20 cellular contexts compared by ENCODE assay signal in genomic region chrX:17564689-17565409, GRCh38.
A peak's percentile ranks its signal among the peaks of the same experiment; 100 is the strongest.
DNase-seq lines count a peak whose midpoint lies in the region; ATAC-seq, FAIRE-seq and TF ChIP-seq lines count a peak whose summit lies in the region.
"Had no signal": no experiment of that assay in that cellular context is flagged by ENCODE, and none has a peak within 500 bp of the region (broad histone marks: within the 10 kb centered on the region; RNA-seq: fewer than 3 reads in every experiment).

No MANE protein-coding gene starts in this region.

- no peak overlapping the region for H3K4me2 ChIP-seq in astrocyte (ENCODE audit: low read length)

- H3K4me3 ChIP-seq in AG10803 (ENCODE audit: low read length) (no peak overlapping the region), HL-60 (replicated peaks; ENCODE audit: insufficient read depth, low read length) (no peak overlapping the region), astrocyte (ENCODE audit: insufficient read depth, low read depth, low read length) (no peak overlapping the region)
- H3K4me3 ChIP-seq: suprapubic skin had no signal

- DNase-seq in AG10803 (ENCODE audit: low read depth) (peak; percentile 76), HL-60 (ENCODE audit: low read depth in 1 of 2, low spot score in 1 of 2) (peak; percentile 32 to 61), astrocyte (ENCODE audit: low read depth) (peak; percentile 49), osteocyte (ENCODE audit: extremely low spot score, unreplicated experiment) (no peak)
- DNase-seq in activated CD8-positive, alpha-beta memory T cell treated with anti-CD3 and anti-CD28 coated beads, Interleukin-2, amount 50 U/mL, for 48 hours = no peak
- DNase-seq: activated naive CD4-positive, alpha-beta T cell; DMS79; GOT3; MM.1S; NCI-H2081; NCI-H524 treated with DMSO at 0.1 percent for 48 hours; T-helper 2 cell had no signal

- H3K27me3 ChIP-seq in HL-60 (ENCODE audit: insufficient read depth, poor library complexity, severe bottlenecking) (no peaks in the 10 kb centered on the region), astrocyte (ENCODE audit: insufficient read depth, low read length) (no peaks in the 10 kb centered on the region)
- H3K27me3 ChIP-seq: suprapubic skin had no signal

- H2AFZ ChIP-seq in astrocyte (ENCODE audit: low read depth, low read length) = no peak overlapping the region

- peaks cover 35% of the 10 kb centered on the region for H3K4me1 Mint-ChIP-seq in astrocyte (ENCODE audit: low read depth, unreplicated experiment)
- peaks cover 43% of the 10 kb centered on the region for H3K4me1 Mint-ChIP-seq in nephron
- H3K4me1 Mint-ChIP-seq in osteocyte (ENCODE audit: unreplicated experiment) = peaks cover 9% of the 10 kb centered on the region
- H3K4me1 Mint-ChIP-seq: memory B cell had no signal

- H3K9me3 Mint-ChIP-seq in astrocyte (ENCODE audit: unreplicated experiment) (peaks cover 2% of the 10 kb centered on the region), nephron (peaks cover 3% of the 10 kb centered on the region), osteocyte (ENCODE audit: unreplicated experiment) (no peaks in the 10 kb centered on the region)
- H3K9me3 Mint-ChIP-seq: memory B cell had no signal

- ATAC-seq in GM19328 (IDR thresholded peaks at IDR 0.05; ENCODE audit: unreplicated experiment) (no peak), HG03442 (IDR thresholded peaks at IDR 0.05; ENCODE audit: unreplicated experiment) (no peak)
- ATAC-seq: activated CD4-positive, CD25-positive, alpha-beta regulatory T cell treated with anti-CD3 and anti-CD28 coated beads, Interleukin-2, amount 50 U/mL, for 24 hours had no signal

- H3K27ac Mint-ChIP-seq in astrocyte (ENCODE audit: unreplicated experiment) (no peak overlapping the region), nephron (peak overlapping the region in 2 of 3 experiments; percentile 52 to 53), osteocyte (ENCODE audit: unreplicated experiment) (no peak overlapping the region)
- H3K27ac Mint-ChIP-seq: memory B cell had no signal

- FAIRE-seq in astrocyte (lab: Jason Lieb, UNC) = no peak

- H3K79me2 ChIP-seq in astrocyte (ENCODE audit: insufficient read depth, low read length) = peaks cover 13% of the 10 kb centered on the region

- H4K20me1 ChIP-seq in astrocyte (ENCODE audit: insufficient read depth, low read length) = no peaks in the 10 kb centered on the region

- TF ChIP-seq CTCF in AG10803 (conservative IDR thresholded peaks at IDR 0.05; ENCODE audit: low read length) (no peak), HL-60 (IDR thresholded peaks at IDR 0.05; ENCODE audit: insufficient read depth, low read length) (no peak), astrocyte (IDR thresholded peaks at IDR 0.05; ENCODE audit: insufficient read depth, low read depth, low read length) (no peak), nephron (IDR thresholded peaks at IDR 0.05; ENCODE audit: unreplicated experiment in 3 of 3) (no peak), osteocyte (IDR thresholded peaks at IDR 0.05) (no peak)

- H3K36me3 ChIP-seq in astrocyte (ENCODE audit: insufficient read depth, low read length) = no peaks in the 10 kb centered on the region
- H3K36me3 ChIP-seq: suprapubic skin had no signal

- H3K4me1 ChIP-seq in astrocyte (ENCODE audit: insufficient read depth, low read length) = peaks cover 34% of the 10 kb centered on the region

- no peak overlapping the region for H3K4me3 Mint-ChIP-seq in astrocyte (ENCODE audit: unreplicated experiment)
- no peak overlapping the region for H3K4me3 Mint-ChIP-seq in nephron
- H3K4me3 Mint-ChIP-seq in osteocyte (ENCODE audit: unreplicated experiment) = no peak overlapping the region
- H3K4me3 Mint-ChIP-seq: memory B cell had no signal

- H3K9me3 ChIP-seq in astrocyte (ENCODE audit: insufficient read depth, low read depth, low read length) = no peaks in the 10 kb centered on the region
- H3K9me3 ChIP-seq: suprapubic skin had no signal

- no peaks in the 10 kb centered on the region for H3K36me3 Mint-ChIP-seq in astrocyte (ENCODE audit: low read depth, unreplicated experiment)
- no peaks in the 10 kb centered on the region for H3K36me3 Mint-ChIP-seq in nephron (ENCODE audit: low read depth)
- H3K36me3 Mint-ChIP-seq in osteocyte (ENCODE audit: unreplicated experiment) = no peaks in the 10 kb centered on the region
- H3K36me3 Mint-ChIP-seq: memory B cell had no signal

- H3K9ac ChIP-seq in astrocyte (ENCODE audit: low read length) = no peak overlapping the region

- no peak overlapping the region for H3K27ac ChIP-seq in HL-60 (replicated peaks)
- no peak overlapping the region for H3K27ac ChIP-seq in astrocyte (ENCODE audit: low read depth, low read length)
- H3K27ac ChIP-seq: C4-2B, RWPE1, suprapubic skin had no signal

- H3K27me3 Mint-ChIP-seq in astrocyte (ENCODE audit: low read depth, unreplicated experiment) = no peaks in the 10 kb centered on the region
- H3K27me3 Mint-ChIP-seq in nephron (ENCODE audit: low read depth) = no peaks in the 10 kb centered on the region
- H3K27me3 Mint-ChIP-seq in osteocyte (ENCODE audit: unreplicated experiment) = no peaks in the 10 kb centered on the region
- H3K27me3 Mint-ChIP-seq: memory B cell had no signal

Comparison
In these comparisons a context has a peak if more than half of its experiments do, and no peak if none do; other contexts are left out.
1. DNase-seq: peak in AG10803 (single experiment), HL-60 (2 of 2) and astrocyte (single experiment); none in activated CD8-positive, alpha-beta memory T cell treated with anti-CD3 and anti-CD28 coated beads, Interleukin-2, amount 50 U/mL, for 48 hours (single experiment) and osteocyte (single experiment).
2. H3K27ac Mint-ChIP-seq: peak in nephron (2 of 3); none in astrocyte (single experiment) and osteocyte (single experiment).